Comparison of ENCODE assay signal across 1 cellular context in the genomic region with DNA sequence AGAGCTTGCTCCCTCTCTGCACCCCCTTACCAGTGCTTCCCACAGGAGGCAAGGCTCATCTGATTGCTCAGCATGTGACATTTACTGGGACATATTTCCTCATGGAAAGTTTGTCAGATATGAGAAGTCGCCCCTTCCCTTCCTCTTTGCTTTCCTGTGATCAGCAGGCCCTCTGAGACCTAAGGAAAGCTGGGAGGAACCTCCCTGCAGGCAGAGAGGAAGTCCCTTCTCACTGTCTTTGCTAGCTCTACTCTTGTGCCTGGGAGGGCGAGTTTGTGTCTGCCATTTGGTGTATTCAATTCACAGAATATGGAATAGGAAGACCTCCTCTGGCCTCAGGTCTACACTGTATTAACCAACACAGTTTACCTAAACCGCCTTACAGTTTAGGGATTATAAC.
TF ChIP-seq lines count a peak whose summit lies in the region.

No MANE protein-coding gene starts in this region.

TF ChIP-seq in IMR-90, 13 proteins besides CTCF, POLR2A, EP300 and RAD21 (continued from another document):
- no peak for TF ChIP-seq ELK1 (IDR thresholded peaks at IDR 0.05; ENCODE audit: borderline replicate concordance, low read depth, low read length)
- no peak for TF ChIP-seq MAZ (IDR thresholded peaks at IDR 0.05; ENCODE audit: borderline replicate concordance, low read depth, low read length)
- TF ChIP-seq NFE2L2 (IDR thresholded peaks at IDR 0.05; ENCODE audit: low read depth, low read length), result no peak
- no peak for TF ChIP-seq RFX5 (IDR thresholded peaks at IDR 0.05; ENCODE audit: low read depth, low read length)
- TF ChIP-seq, protein P1, sequence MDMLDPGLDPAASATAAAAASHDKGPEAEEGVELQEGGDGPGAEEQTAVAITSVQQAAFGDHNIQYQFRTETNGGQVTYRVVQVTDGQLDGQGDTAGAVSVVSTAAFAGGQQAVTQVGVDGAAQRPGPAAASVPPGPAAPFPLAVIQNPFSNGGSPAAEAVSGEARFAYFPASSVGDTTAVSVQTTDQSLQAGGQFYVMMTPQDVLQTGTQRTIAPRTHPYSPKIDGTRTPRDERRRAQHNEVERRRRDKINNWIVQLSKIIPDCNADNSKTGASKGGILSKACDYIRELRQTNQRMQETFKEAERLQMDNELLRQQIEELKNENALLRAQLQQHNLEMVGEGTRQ (IDR thresholded peaks at IDR 0.05; ENCODE audit: low read depth, low read length), result no peak
- no peak for TF ChIP-seq CEBPB (IDR thresholded peaks at IDR 0.05; ENCODE audit: low read depth, low read length)
- TF ChIP-seq FOS (IDR thresholded peaks at IDR 0.05; ENCODE audit: low read depth, low read length), result no peak
